Comparison of ENCODE assay signal across 11 cellular contexts in genomic region chr7:129609666-129610065, GRCh38. TPM values are rescaled to one million over a fixed set of nuclear protein-coding genes. Genes with fewer than 3 reads are reported as not detected.
DNase-seq lines count a peak whose midpoint lies in the region; ATAC-seq and TF ChIP-seq lines count a peak whose summit lies in the region.
"Had no signal": no experiment of that assay in that cellular context is flagged by ENCODE, and none has a peak within 500 bp of the region (broad histone marks: within the 10 kb centered on the region; RNA-seq: fewer than 3 reads in every experiment).

No MANE protein-coding gene starts in this region.

- no peak for TF ChIP-seq CTCF in activated CD8-positive, alpha-beta T cell treated with anti-CD3 and anti-CD28 coated beads for 36 hours (IDR thresholded peaks at IDR 0.05)
- TF ChIP-seq CTCF in mesothelial cell of epicardium (IDR thresholded peaks at IDR 0.05; ENCODE audit: unreplicated experiment) (no peak), GM10266 (IDR thresholded peaks at IDR 0.05; ENCODE audit: control insufficient read depth, insufficient read depth, low read depth, missing control alignments) (no peak)

- H3K4me1 ChIP-seq in BLaER1, result peaks cover 55% of the 10 kb centered on the region
- peaks cover 2% of the 10 kb centered on the region; the same call in 1 of the 2 replicates for H3K4me1 ChIP-seq in SJCRH30

- H3K36me3 Mint-ChIP-seq in activated CD8-positive, alpha-beta T cell treated with anti-CD3 and anti-CD28 coated beads for 36 hours (ENCODE audit: low read depth), result peaks cover 44% of the 10 kb centered on the region
- peaks cover 22% of the 10 kb centered on the region for H3K36me3 Mint-ChIP-seq in mesothelial cell of epicardium

- H3K27ac Mint-ChIP-seq in activated CD8-positive, alpha-beta T cell treated with anti-CD3 and anti-CD28 coated beads for 36 hours, result peak overlapping the region; percentile 99
- peak overlapping the region; percentile 17 for H3K27ac Mint-ChIP-seq in mesothelial cell of epicardium

- H3K4me2 ChIP-seq in BLaER1, result peak overlapping the region; percentile 88

- peaks cover 53% of the 10 kb centered on the region for H3K4me1 Mint-ChIP-seq in activated CD8-positive, alpha-beta T cell treated with anti-CD3 and anti-CD28 coated beads for 36 hours (ENCODE audit: low read depth)
- H3K4me1 Mint-ChIP-seq in mesothelial cell of epicardium, result peaks cover 18% of the 10 kb centered on the region

- no peaks in the 10 kb centered on the region for H3K27me3 ChIP-seq in BLaER1
- H3K27me3 ChIP-seq in SJCRH30, result no peaks in the 10 kb centered on the region

- DNase-seq in ELR (ENCODE audit: low read depth) (peak; percentile 35), mesothelial cell of epicardium (ENCODE audit: low spot score in 2 of 2, unreplicated experiment in 2 of 2) (no peak), SJCRH30 (no peak), left ventricle myocardium superior (no peak), GM10266 (ENCODE audit: extremely low spot score) (no peak)
- no peak for DNase-seq in activated CD8-positive, alpha-beta T cell treated with anti-CD3 and anti-CD28 coated beads for 36 hours
- DNase-seq: effector CD8-positive, alpha-beta T cell; Kasumi-1; stimulated activated CD4-positive, alpha-beta T cell treated with anti-CD3 and anti-CD28 coated beads, Interleukin-15, amount 100 ng/mL, for 24 hours had no signal

- H3K4me3 ChIP-seq in BLaER1, result no peak overlapping the region
- H3K4me3 ChIP-seq in SJCRH30, result no peak overlapping the region

- ATAC-seq in activated CD8-positive, alpha-beta T cell treated with anti-CD3 and anti-CD28 coated beads for 36 hours, result no peak
- ATAC-seq in left ventricle myocardium superior (no peak), HG03135 (IDR thresholded peaks at IDR 0.05; ENCODE audit: unreplicated experiment) (no peak)

- peaks cover 27% of the 10 kb centered on the region for H4K20me1 ChIP-seq in BLaER1

- H3K9me3 Mint-ChIP-seq in activated CD8-positive, alpha-beta T cell treated with anti-CD3 and anti-CD28 coated beads for 36 hours, result no peaks in the 10 kb centered on the region
- H3K9me3 Mint-ChIP-seq in mesothelial cell of epicardium, result no peaks in the 10 kb centered on the region

- no peaks in the 10 kb centered on the region for H3K9me3 ChIP-seq in BLaER1
- no peaks in the 10 kb centered on the region for H3K9me3 ChIP-seq in SJCRH30 (replicated peaks)

- intact Hi-C loops in activated CD8-positive, alpha-beta T cell treated with anti-CD3 and anti-CD28 coated beads for 36 hours (cut with micrococcal nuclease), result loop anchor here (10.0 kb wide), 1 partner anchor 115 kb away; no protein-coding TSS in a partner anchor
- intact Hi-C loops in left ventricle myocardium superior (cut with micrococcal nuclease), result loop anchor here (5.0 kb wide), 1 partner anchor 338 kb away; no protein-coding TSS in a partner anchor

- CTCF ChIA-PET in activated CD8-positive, alpha-beta T cell treated with anti-CD3 and anti-CD28 coated beads for 36 hours (lab: Charles Lee), result interaction anchor here (1.0 to 3.0 kb wide), 3 partner anchors 25 to 242 kb away, joined by 4 to 10 read pairs (median 4); no protein-coding TSS in a partner anchor

- H3K27ac ChIP-seq in BLaER1 (no peak overlapping the region), SJCRH30 (no peak overlapping the region)

- H3K27me3 Mint-ChIP-seq in activated CD8-positive, alpha-beta T cell treated with anti-CD3 and anti-CD28 coated beads for 36 hours, result no peaks in the 10 kb centered on the region
- no peaks in the 10 kb centered on the region for H3K27me3 Mint-ChIP-seq in mesothelial cell of epicardium (ENCODE audit: low read depth)

- no peak overlapping the region for H3K9ac ChIP-seq in BLaER1

- peaks cover 27% of the 10 kb centered on the region for H3K36me3 ChIP-seq in BLaER1
- H3K36me3 ChIP-seq in SJCRH30, result no peaks in the 10 kb centered on the region

- peak overlapping the region; percentile 93 for H3K4me3 Mint-ChIP-seq in activated CD8-positive, alpha-beta T cell treated with anti-CD3 and anti-CD28 coated beads for 36 hours
- peak overlapping the region; percentile 88 for H3K4me3 Mint-ChIP-seq in mesothelial cell of epicardium

- POLR2A ChIA-PET in activated CD8-positive, alpha-beta T cell treated with anti-CD3 and anti-CD28 coated beads for 36 hours (lab: Charles Lee), result interaction anchor here (0.6 kb wide), 1 partner anchor 154 kb away, joined by 5 read pairs; no protein-coding TSS in a partner anchor

RNA-seq across cellular contexts. Expression of gene NRF1, which starts 1.9 kb away (rescaled TPM):
- total RNA-seq in activated CD8-positive, alpha-beta T cell treated with anti-CD3 and anti-CD28 coated beads for 36 hours, result 10 to 100 TPM; 23.3 to 23.9 TPM
- total RNA-seq in mesothelial cell of epicardium (26.2 to 26.6 TPM (median 26.3 TPM) in 3 replicates), left ventricle myocardium superior (8.7 TPM)
- 11.8 and 14.0 TPM in 2 replicates for total RNA-seq in SJCRH30 (2014; rRNA removed; shearing (Covaris generic))
